32 cellular contexts compared by ENCODE assay signal in the genomic region with DNA sequence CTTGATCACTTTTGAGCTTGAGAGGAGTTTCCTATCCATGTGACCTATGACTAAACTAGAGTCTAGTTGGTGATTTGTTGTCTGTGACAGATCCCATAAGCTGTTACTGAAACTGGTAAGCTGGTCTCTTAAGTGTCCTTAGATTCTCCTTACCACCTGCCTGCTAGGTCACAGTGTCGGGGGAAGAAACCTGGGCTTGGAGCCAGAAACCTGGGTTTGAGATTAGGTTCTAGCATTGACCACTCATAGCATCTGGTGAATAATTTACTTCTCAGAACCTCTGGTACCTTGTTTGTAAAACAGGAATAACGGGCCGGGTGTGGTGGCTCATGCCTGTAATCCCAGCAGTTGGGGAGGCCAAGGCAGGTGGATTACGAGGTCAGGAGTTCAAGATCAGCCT. TPM values are rescaled to one million over a fixed set of nuclear protein-coding genes. Genes with fewer than 3 reads are reported as not detected.
"Had no signal": no experiment of that assay in that cellular context is flagged by ENCODE, and none has a peak within 500 bp of the region (broad histone marks: within the 10 kb centered on the region; RNA-seq: fewer than 3 reads in every experiment).

No MANE protein-coding gene starts in this region.

- H3K27ac Mint-ChIP-seq: naive thymus-derived CD4-positive, alpha-beta T cell; nephron; neural progenitor cell; progenitor cell of endocrine pancreas had no signal

- H3K36me3 Mint-ChIP-seq: naive thymus-derived CD4-positive, alpha-beta T cell; neural progenitor cell had no signal

- H3K4me1 Mint-ChIP-seq: naive thymus-derived CD4-positive, alpha-beta T cell had no signal

- H3K27me3 Mint-ChIP-seq: progenitor cell of endocrine pancreas had no signal

- DNase-seq: dorsolateral prefrontal cortex; effector CD4-positive, alpha-beta T cell; foreskin keratinocyte; heart left ventricle; kidney; left cardiac atrium; left lung; mesenchymal stem cell; midbrain; naive thymus-derived CD4-positive, alpha-beta T cell; stimulated activated CD4-positive, alpha-beta T cell treated with anti-CD3 and anti-CD28 coated beads, Interleukin-12 subunit alpha, Interleukin-12 subunit beta, amount 100 ng/mL, for 4 hours; stimulated activated CD4-positive, alpha-beta T cell treated with anti-CD3 and anti-CD28 coated beads, Interleukin-1b, Interleukin-23, amount 100 ng/mL, for 48 hours; stimulated activated CD4-positive, alpha-beta T cell treated with anti-CD3 and anti-CD28 coated beads, Interleukin-4, amount 100 ng/mL, for 1 hour; stimulated activated CD8-positive, alpha-beta memory T cell treated with anti-CD3 and anti-CD28 coated beads, Interleukin-4, amount 100 ng/mL, for 48 hours; stimulated activated naive CD4-positive, alpha-beta T cell treated with Interleukin-2 at 50 U/mL for 16 hours; stomach; thyroid gland; trophoblast cell had no signal

- H3K4me3 Mint-ChIP-seq: naive thymus-derived CD4-positive, alpha-beta T cell; nephron had no signal

- ATAC-seq: foreskin keratinocyte; gastroesophageal sphincter; heart left ventricle; left cardiac atrium; left lung; naive thymus-derived CD4-positive, alpha-beta T cell; sciatic nerve had no signal

RNA-seq across cellular contexts. Expression of a gene that starts 21.8 kb away (rescaled TPM):
- total RNA-seq: esophagus muscularis mucosa; fibroblast of lung; foreskin keratinocyte; hepatocyte; kidney; left cardiac atrium; lung microvascular endothelial cell; naive thymus-derived CD4-positive, alpha-beta T cell; osteoblast; right atrium auricular region; sciatic nerve; smooth muscle cell; subcutaneous adipose tissue; thyroid gland; ureter had no signal
